In the genomic region with DNA sequence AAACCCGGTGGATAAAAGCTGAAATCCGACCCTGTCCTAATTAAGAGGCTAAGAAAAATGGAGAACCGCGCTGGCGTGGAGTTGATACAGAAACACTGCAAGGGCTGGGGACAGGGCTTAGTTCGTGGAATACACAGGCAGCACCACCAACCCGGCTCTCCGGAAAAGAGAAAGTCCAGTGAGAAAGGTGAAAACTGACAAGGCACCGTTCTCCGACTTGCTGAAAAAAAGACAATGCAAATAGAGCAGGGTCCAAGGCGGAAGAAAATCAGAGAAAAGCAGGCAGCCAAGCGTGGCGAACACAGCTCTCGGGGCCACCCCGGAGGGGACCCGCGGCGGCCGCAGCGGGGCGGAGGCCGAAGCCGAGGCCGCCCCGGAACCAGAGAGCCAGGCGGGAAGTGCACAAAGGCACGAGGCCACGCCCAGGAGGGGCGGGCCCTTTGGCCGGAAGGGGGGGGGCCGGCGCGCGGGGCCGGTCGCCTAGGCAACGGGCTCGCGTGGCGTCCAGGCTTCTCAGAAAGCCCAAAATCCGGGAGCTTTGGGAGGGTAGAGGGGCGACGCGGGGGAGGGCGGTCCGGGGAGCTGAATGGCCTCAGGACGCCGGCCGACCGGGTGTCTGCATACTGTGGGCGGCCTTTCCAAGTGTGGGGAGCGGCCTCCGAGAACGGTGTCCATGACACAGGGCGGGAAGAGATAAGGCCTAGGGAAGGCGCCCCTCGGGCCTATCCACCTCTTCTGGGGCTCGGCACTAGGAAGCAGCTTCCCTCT, we compare ENCODE assay signal across 1 cellular context.
TF ChIP-seq lines count a peak whose summit lies in the region.

No MANE protein-coding gene starts in this region.

TF ChIP-seq in K562, 482 proteins besides CTCF, POLR2A, EP300 and RAD21 (continued from another document and continues in another):
- TF ChIP-seq, protein P1, sequence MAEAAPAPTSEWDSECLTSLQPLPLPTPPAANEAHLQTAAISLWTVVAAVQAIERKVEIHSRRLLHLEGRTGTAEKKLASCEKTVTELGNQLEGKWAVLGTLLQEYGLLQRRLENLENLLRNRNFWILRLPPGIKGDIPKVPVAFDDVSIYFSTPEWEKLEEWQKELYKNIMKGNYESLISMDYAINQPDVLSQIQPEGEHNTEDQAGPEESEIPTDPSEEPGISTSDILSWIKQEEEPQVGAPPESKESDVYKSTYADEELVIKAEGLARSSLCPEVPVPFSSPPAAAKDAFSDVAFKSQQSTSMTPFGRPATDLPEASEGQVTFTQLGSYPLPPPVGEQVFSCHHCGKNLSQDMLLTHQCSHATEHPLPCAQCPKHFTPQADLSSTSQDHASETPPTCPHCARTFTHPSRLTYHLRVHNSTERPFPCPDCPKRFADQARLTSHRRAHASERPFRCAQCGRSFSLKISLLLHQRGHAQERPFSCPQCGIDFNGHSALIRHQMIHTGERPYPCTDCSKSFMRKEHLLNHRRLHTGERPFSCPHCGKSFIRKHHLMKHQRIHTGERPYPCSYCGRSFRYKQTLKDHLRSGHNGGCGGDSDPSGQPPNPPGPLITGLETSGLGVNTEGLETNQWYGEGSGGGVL (CRISPR knock-in tag; IDR thresholded peaks at IDR 0.05), result no peak
- TF ChIP-seq HMBOX1 (IDR thresholded peaks at IDR 0.05) (no peak), CEBPG (CRISPR knock-in tag; IDR thresholded peaks at IDR 0.05) (no peak), CEBPG (tag; conservative IDR thresholded peaks at IDR 0.05 in 1 of 2, IDR thresholded peaks at IDR 0.05 in 1 of 2) (no peak), HNRNPUL1 (IDR thresholded peaks at IDR 0.05; ENCODE audit: low read length) (no peak), NR2C1 (IDR thresholded peaks at IDR 0.05) (peak; percentile 57), NR2C1 (tag; IDR thresholded peaks at IDR 0.05) (peak; percentile 70), NCOA2 (IDR thresholded peaks at IDR 0.05; ENCODE audit: partially characterized antibody in 2 of 2) (no peak), ZNF778 (CRISPR knock-in tag; IDR thresholded peaks at IDR 0.05) (no peak), EP400 (IDR thresholded peaks at IDR 0.05) (peak; percentile 68; the same call in 1 of the 2 replicates), GATAD2A (IDR thresholded peaks at IDR 0.05) (no peak), PHB (CRISPR knock-in tag; IDR thresholded peaks at IDR 0.05) (no peak), TAF9B (IDR thresholded peaks at IDR 0.05; ENCODE audit: partially characterized antibody) (peak; percentile 46), RB1 (IDR thresholded peaks at IDR 0.05; ENCODE audit: low read depth) (0 out of 2 replicates have a peak, but pooled peaks have one; percentile 40), CREBBP (IDR thresholded peaks at IDR 0.05; ENCODE audit: low read depth, low read length) (no peak), PML (IDR thresholded peaks at IDR 0.05; ENCODE audit: low read length) (peak; percentile 56; the same call in 1 of the 2 replicates), PCBP1 (IDR thresholded peaks at IDR 0.05; ENCODE audit: low read depth, low read length, poor library complexity, severe bottlenecking) (no peak), HCFC1 (IDR thresholded peaks at IDR 0.05; ENCODE audit: low read depth, low read length) (no peak), E2F1 (CRISPR knock-in tag; IDR thresholded peaks at IDR 0.05) (peak; percentile 52; the same call in 1 of the 2 replicates), ZNF184 (CRISPR knock-in tag; IDR thresholded peaks at IDR 0.05) (no peak), RFX7 (CRISPR knock-in tag; IDR thresholded peaks at IDR 0.05) (no peak), NCOA6 (IDR thresholded peaks at IDR 0.05) (no peak), KDM5B (IDR thresholded peaks at IDR 0.05; ENCODE audit: insufficient replicate concordance, low read depth, low read length) (peak; percentile 93)
- TF ChIP-seq, protein P2, sequence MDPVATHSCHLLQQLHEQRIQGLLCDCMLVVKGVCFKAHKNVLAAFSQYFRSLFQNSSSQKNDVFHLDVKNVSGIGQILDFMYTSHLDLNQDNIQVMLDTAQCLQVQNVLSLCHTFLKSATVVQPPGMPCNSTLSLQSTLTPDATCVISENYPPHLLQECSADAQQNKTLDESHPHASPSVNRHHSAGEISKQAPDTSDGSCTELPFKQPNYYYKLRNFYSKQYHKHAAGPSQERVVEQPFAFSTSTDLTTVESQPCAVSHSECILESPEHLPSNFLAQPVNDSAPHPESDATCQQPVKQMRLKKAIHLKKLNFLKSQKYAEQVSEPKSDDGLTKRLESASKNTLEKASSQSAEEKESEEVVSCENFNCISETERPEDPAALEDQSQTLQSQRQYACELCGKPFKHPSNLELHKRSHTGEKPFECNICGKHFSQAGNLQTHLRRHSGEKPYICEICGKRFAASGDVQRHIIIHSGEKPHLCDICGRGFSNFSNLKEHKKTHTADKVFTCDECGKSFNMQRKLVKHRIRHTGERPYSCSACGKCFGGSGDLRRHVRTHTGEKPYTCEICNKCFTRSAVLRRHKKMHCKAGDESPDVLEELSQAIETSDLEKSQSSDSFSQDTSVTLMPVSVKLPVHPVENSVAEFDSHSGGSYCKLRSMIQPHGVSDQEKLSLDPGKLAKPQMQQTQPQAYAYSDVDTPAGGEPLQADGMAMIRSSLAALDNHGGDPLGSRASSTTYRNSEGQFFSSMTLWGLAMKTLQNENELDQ (CRISPR knock-in tag; IDR thresholded peaks at IDR 0.05; ENCODE audit: borderline replicate concordance), result no peak
- TF ChIP-seq, protein P3, sequence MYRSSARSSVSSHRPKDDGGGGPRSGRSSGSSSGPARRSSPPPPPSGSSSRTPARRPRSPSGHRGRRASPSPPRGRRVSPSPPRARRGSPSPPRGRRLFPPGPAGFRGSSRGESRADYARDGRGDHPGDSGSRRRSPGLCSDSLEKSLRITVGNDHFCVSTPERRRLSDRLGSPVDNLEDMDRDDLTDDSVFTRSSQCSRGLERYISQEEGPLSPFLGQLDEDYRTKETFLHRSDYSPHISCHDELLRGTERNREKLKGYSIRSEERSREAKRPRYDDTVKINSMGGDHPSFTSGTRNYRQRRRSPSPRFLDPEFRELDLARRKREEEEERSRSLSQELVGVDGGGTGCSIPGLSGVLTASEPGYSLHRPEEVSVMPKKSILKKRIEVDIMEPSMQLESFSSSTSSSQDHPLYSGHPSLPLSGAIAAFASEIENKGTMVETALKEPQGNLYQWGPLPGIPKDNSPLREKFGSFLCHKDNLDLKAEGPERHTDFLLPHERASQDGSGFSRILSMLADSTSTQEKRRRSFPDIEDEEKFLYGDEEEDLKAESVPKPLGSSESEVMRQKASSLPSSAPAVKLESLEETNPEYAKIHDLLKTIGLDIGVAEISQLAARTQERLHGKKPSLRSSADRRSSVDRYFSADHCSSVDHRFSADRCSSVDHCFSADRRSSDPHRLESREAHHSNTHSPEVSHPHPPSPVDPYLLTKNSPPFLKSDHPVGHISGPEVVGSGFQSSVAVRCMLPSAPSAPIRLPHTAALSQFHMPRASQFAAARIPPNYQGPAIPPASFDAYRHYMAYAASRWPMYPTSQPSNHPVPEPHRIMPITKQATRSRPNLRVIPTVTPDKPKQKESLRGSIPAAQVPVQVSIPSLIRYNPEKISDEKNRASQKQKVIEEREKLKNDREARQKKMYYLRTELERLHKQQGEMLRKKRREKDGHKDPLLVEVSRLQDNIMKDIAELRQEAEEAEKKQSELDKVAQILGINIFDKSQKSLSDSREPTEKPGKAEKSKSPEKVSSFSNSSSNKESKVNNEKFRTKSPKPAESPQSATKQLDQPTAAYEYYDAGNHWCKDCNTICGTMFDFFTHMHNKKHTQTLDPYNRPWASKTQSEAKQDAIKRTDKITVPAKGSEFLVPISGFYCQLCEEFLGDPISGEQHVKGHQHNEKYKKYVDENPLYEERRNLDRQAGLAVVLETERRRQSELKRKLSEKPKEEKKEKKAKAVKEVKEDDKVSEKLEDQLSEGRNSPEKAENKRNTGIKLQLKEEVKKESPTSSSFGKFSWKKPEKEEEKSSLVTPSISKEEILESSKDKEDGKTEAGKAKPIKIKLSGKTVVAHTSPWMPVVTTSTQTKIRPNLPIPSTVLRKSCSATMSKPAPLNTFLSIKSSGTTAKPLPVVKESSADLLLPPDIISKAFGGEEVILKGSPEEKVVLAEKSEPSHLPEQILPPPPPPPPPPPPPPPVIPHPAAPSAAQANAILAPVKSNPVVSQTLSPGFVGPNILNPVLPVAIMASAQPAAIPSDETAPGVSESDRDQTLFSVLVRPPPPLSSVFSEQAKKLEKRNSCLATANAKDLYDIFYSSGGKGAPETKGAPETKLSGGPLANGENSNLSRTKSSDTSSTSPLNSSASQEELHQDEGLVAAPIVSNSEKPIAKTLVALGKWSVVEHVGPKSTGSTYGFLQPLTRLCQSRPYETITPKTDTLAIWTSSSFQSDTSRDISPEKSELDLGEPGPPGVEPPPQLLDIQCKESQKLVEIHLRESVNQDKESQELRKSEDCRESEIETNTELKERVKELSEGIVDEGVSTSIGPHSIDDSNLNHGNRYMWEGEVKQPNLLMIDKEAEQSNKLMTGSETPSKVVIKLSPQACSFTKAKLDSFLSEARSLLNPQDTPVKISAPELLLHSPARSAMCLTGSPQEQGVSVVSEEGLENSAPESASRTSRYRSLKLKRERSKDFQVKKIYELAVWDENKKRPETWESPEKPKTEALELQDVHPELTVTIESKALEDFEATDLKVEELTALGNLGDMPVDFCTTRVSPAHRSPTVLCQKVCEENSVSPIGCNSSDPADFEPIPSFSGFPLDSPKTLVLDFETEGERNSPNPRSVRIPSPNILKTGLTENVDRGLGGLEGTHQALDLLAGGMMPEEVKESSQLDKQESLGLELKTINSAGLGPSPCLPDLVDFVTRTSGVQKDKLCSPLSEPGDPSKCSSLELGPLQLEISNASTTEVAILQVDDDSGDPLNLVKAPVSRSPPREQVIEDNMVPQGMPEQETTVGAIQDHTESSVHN (IDR thresholded peaks at IDR 0.05; ENCODE audit: borderline replicate concordance in 1 of 2, low read depth in 1 of 2), result no peak
- TF ChIP-seq, protein P4, sequence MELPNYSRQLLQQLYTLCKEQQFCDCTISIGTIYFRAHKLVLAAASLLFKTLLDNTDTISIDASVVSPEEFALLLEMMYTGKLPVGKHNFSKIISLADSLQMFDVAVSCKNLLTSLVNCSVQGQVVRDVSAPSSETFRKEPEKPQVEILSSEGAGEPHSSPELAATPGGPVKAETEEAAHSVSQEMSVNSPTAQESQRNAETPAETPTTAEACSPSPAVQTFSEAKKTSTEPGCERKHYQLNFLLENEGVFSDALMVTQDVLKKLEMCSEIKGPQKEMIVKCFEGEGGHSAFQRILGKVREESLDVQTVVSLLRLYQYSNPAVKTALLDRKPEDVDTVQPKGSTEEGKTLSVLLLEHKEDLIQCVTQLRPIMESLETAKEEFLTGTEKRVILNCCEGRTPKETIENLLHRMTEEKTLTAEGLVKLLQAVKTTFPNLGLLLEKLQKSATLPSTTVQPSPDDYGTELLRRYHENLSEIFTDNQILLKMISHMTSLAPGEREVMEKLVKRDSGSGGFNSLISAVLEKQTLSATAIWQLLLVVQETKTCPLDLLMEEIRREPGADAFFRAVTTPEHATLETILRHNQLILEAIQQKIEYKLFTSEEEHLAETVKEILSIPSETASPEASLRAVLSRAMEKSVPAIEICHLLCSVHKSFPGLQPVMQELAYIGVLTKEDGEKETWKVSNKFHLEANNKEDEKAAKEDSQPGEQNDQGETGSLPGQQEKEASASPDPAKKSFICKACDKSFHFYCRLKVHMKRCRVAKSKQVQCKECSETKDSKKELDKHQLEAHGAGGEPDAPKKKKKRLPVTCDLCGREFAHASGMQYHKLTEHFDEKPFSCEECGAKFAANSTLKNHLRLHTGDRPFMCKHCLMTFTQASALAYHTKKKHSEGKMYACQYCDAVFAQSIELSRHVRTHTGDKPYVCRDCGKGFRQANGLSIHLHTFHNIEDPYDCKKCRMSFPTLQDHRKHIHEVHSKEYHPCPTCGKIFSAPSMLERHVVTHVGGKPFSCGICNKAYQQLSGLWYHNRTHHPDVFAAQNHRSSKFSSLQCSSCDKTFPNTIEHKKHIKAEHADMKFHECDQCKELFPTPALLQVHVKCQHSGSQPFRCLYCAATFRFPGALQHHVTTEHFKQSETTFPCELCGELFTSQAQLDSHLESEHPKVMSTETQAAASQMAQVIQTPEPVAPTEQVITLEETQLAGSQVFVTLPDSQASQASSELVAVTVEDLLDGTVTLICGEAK (IDR thresholded peaks at IDR 0.05), result peak; percentile 77
- TF ChIP-seq, protein P4 (CRISPR knock-in tag; IDR thresholded peaks at IDR 0.05), result no peak
